ENCODE assay signal across 24 cellular contexts in genomic region chr7:4763091-4763793, GRCh38.
"Had no signal": no experiment of that assay in that cellular context is flagged by ENCODE, and none has a peak within 500 bp of the region (broad histone marks: within the 10 kb centered on the region; RNA-seq: fewer than 3 reads in every experiment).

No MANE protein-coding gene starts in this region.

- H3K4me3 ChIP-seq: gastrocnemius medialis, pancreas, right atrium auricular region, thyroid gland had no signal

- H3K27ac Mint-ChIP-seq: effector memory CD8-positive, alpha-beta T cell had no signal

- H3K9me3 Mint-ChIP-seq: effector memory CD8-positive, alpha-beta T cell; naive thymus-derived CD4-positive, alpha-beta T cell; nephron progenitor cell; stimulated activated naive CD8-positive, alpha-beta T cell treated with anti-CD3 and anti-CD28 coated beads, Interleukin-15, amount 100 ng/mL, for 72 hours had no signal

- FAIRE-seq: endometrium, kidney, pancreas, small intestine had no signal

- H3K9me3 ChIP-seq: gastrocnemius medialis, pancreas, right atrium auricular region, thyroid gland had no signal

- DNase-seq: cerebellar nuclear complex; cortex of kidney; effector memory CD8-positive, alpha-beta T cell; foreskin fibroblast; gastrocnemius medialis; head of caudate nucleus; kidney; mesendoderm; midbrain; naive thymus-derived CD4-positive, alpha-beta T cell; nephron progenitor cell; occipital lobe; small intestine; stimulated activated CD4-positive, alpha-beta T cell treated with anti-CD3 and anti-CD28 coated beads, Interleukin-15, amount 100 ng/mL, for 24 hours; stimulated activated CD4-positive, alpha-beta T cell treated with anti-CD3 and anti-CD28 coated beads, Interleukin-2, amount 100 ng/mL, for 48 hours; stimulated activated naive CD4-positive, alpha-beta T cell; stimulated activated naive CD8-positive, alpha-beta T cell treated with anti-CD3 and anti-CD28 coated beads, Interleukin-15, amount 100 ng/mL, for 72 hours; thyroid gland; trophoblast cell had no signal

- H3K27me3 Mint-ChIP-seq: effector memory CD8-positive, alpha-beta T cell; naive thymus-derived CD4-positive, alpha-beta T cell; stimulated activated naive CD8-positive, alpha-beta T cell treated with anti-CD3 and anti-CD28 coated beads, Interleukin-15, amount 100 ng/mL, for 72 hours had no signal

- H3K4me3 Mint-ChIP-seq: effector memory CD8-positive, alpha-beta T cell; naive thymus-derived CD4-positive, alpha-beta T cell; nephron progenitor cell; stimulated activated naive CD8-positive, alpha-beta T cell treated with anti-CD3 and anti-CD28 coated beads, Interleukin-15, amount 100 ng/mL, for 72 hours had no signal

- H3K27ac ChIP-seq: epithelial cell of prostate, gastrocnemius medialis, pancreas, right atrium auricular region, thyroid gland had no signal

- H3K27me3 ChIP-seq: gastrocnemius medialis, pancreas, right atrium auricular region, thyroid gland had no signal

- H3K4me1 ChIP-seq: gastrocnemius medialis, pancreas, right atrium auricular region, thyroid gland had no signal

- ATAC-seq: effector memory CD8-positive, alpha-beta T cell; gastrocnemius medialis; left lobe of liver; naive thymus-derived CD4-positive, alpha-beta T cell; pancreas had no signal
